Comparison of ENCODE assay signal across 7 cellular contexts in the genomic region with DNA sequence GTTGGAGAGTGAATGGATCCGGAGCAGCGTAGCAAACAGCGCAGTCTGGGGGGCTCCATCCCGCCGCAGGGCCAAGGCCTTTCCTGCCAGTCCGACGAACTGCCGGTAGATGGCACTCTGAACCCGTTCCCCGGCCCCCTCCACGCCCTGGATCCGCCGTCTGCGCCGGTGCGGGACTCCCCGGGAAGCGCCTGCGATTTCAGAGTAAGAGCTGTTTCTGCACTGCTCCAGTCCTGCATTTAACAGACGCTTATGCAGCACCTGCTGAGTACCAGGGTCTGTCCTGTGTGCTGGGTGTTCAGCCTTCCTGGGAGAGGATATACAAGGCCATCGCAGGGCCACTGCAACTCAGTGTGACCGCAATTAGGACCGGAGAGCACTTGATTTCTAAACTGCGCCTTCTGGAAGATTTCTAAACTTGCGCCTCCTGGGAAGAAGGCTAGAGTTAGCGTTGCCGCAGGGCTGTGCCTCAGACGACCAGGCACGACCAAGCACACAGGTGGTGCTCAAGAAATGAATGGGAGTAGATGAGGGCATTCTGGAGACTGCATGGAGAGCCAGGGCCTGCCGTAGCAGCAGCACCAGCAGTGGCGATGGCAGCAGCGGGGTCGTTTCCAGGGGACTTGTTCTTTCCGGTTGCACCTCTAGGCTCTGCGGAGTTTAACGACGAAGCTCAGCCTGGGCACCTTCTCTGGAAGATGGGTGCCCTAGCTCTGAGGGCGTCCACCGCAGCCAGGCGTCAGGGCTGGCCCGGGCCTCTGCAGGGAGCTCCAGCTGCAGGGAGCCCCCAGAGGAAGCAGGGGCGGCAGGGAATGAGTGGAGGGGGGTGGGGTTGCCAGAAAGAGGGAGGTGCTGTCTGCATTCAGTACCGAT. TPM values are rescaled to one million over a fixed set of nuclear protein-coding genes. Genes with fewer than 3 reads are reported as not detected.
DNase-seq lines count a peak whose midpoint lies in the region; ATAC-seq and TF ChIP-seq lines count a peak whose summit lies in the region.

No MANE protein-coding gene starts in this region.

- in situ Hi-C loops in GM13977 (cut with MboI; ENCODE audit: low pct_unique_long_range_greater_than_20kb, low sequenced_read_pairs, unreplicated experiment), result loop anchor here (10.0 kb wide), 1 partner anchor 368 kb away; the partner anchor contains the start of gene SLC25A48

- no peaks in the 10 kb centered on the region for H3K36me3 ChIP-seq in duodenal mucosa (ENCODE audit: control insufficient read depth in 1 of 2, insufficient read depth in 2 of 2, low read length in 2 of 2)

- H3K36me3 Mint-ChIP-seq in activated CD4-positive, alpha-beta memory T cell treated with anti-CD3 and anti-CD28 coated beads for 36 hours, result no peaks in the 10 kb centered on the region

- CTCF ChIA-PET in activated CD4-positive, alpha-beta memory T cell treated with anti-CD3 and anti-CD28 coated beads for 36 hours (lab: Charles Lee), result interaction anchor here (0.6 to 14.2 kb wide), 15 partner anchors 9 to 112 kb away, joined by 3 to 434 read pairs (median 5); partner anchors contain the start of gene CXCL14

- no peak overlapping the region for H3K27ac Mint-ChIP-seq in activated CD4-positive, alpha-beta memory T cell treated with anti-CD3 and anti-CD28 coated beads for 36 hours

- H3K27me3 ChIP-seq in duodenal mucosa (ENCODE audit: control insufficient read depth in 1 of 2, insufficient read depth in 2 of 2, low read length in 2 of 2), result peaks cover 23 to 41% of the 10 kb centered on the region in 2 donors

- peak; percentile 89 for TF ChIP-seq CTCF in GM13977 (IDR thresholded peaks at IDR 0.05; ENCODE audit: extremely low read depth, insufficient read depth, missing control alignments)

- H3K9me3 ChIP-seq in duodenal mucosa (ENCODE audit: control insufficient read depth in 1 of 2, low read length in 2 of 2), result no peaks in the 10 kb centered on the region

- peak overlapping the region; percentile 51 to 53 for H3K4me3 ChIP-seq in duodenal mucosa (ENCODE audit: low read depth in 1 of 2, low read length in 2 of 2)

- POLR2A ChIA-PET in activated CD4-positive, alpha-beta memory T cell treated with anti-CD3 and anti-CD28 coated beads for 36 hours (lab: Charles Lee), result no interaction called here

- H3K9ac ChIP-seq in duodenal mucosa (ENCODE audit: low read depth in 1 of 2, low read length in 2 of 2), result peak overlapping the region in 1 of 2 donors; percentile 6

- no peak overlapping the region for H3K4me3 Mint-ChIP-seq in activated CD4-positive, alpha-beta memory T cell treated with anti-CD3 and anti-CD28 coated beads for 36 hours

- intact Hi-C loops in activated CD4-positive, alpha-beta memory T cell treated with anti-CD3 and anti-CD28 coated beads for 36 hours (cut with micrococcal nuclease), result loop anchor here (1.0 to 10.0 kb wide), 2 partner anchors 86 to 368 kb away; partner anchors contain the start of gene SLC25A48

- peaks cover 30% of the 10 kb centered on the region for H3K27me3 Mint-ChIP-seq in activated CD4-positive, alpha-beta memory T cell treated with anti-CD3 and anti-CD28 coated beads for 36 hours

- H3K4me1 Mint-ChIP-seq in activated CD4-positive, alpha-beta memory T cell treated with anti-CD3 and anti-CD28 coated beads for 36 hours (ENCODE audit: low read depth), result peaks cover 5% of the 10 kb centered on the region

- peak; percentile 74 for ATAC-seq in HG03045 (IDR thresholded peaks at IDR 0.05; ENCODE audit: unreplicated experiment)

- H3K9me3 Mint-ChIP-seq in activated CD4-positive, alpha-beta memory T cell treated with anti-CD3 and anti-CD28 coated beads for 36 hours, result no peaks in the 10 kb centered on the region

- H3K4me1 ChIP-seq in duodenal mucosa (ENCODE audit: control insufficient read depth in 1 of 2, insufficient read depth in 2 of 2, low read length in 2 of 2), result peaks cover 4 to 7% of the 10 kb centered on the region in 2 donors

- DNase-seq in GM13977 (ENCODE audit: low spot score) (peak; percentile 79), NCI-H526 treated with DMSO at 0.1 percent for 48 hours (lab: John Stamatoyannopoulos, UW) (peak; percentile 8), medulla oblongata (ENCODE audit: extremely low spot score) (peak; percentile 77)
- DNase-seq in activated CD4-positive, alpha-beta memory T cell treated with anti-CD3 and anti-CD28 coated beads for 36 hours, result peak; percentile 82
- DNase-seq in stimulated activated CD8-positive, alpha-beta memory T cell treated with anti-CD3 and anti-CD28 coated beads, Interleukin-12 subunit alpha, Interleukin-12 subunit beta, amount 100 ng/mL, for 4 hours (ENCODE audit: low read depth), result peak; percentile 20

- no peak overlapping the region for H3K27ac ChIP-seq in duodenal mucosa (ENCODE audit: low read depth, low read length)

RNA-seq across cellular contexts. Expression of gene TIFAB, which starts 14.3 kb away (rescaled TPM):
- not detected for total RNA-seq in activated CD4-positive, alpha-beta memory T cell treated with anti-CD3 and anti-CD28 coated beads for 36 hours

RNA-seq across cellular contexts. Expression of gene DCANP1, which starts 19.3 kb away (rescaled TPM):
- total RNA-seq in activated CD4-positive, alpha-beta memory T cell treated with anti-CD3 and anti-CD28 coated beads for 36 hours, result not detected

Comparison
In these comparisons a context has a peak if more than half of its experiments do, and no peak if none do; other contexts are left out.
1. DNase-seq: peak in every context shown above with its lines; median percentile 82 in activated CD4-positive, alpha-beta memory T cell treated with anti-CD3 and anti-CD28 coated beads for 36 hours; 79 in GM13977; 77 in medulla oblongata; 20 in stimulated activated CD8-positive, alpha-beta memory T cell treated with anti-CD3 and anti-CD28 coated beads, Interleukin-12 subunit alpha, Interleukin-12 subunit beta, amount 100 ng/mL, for 4 hours; 8 in NCI-H526 treated with DMSO at 0.1 percent for 48 hours.